29 cellular contexts compared by ENCODE assay signal in the genomic region with DNA sequence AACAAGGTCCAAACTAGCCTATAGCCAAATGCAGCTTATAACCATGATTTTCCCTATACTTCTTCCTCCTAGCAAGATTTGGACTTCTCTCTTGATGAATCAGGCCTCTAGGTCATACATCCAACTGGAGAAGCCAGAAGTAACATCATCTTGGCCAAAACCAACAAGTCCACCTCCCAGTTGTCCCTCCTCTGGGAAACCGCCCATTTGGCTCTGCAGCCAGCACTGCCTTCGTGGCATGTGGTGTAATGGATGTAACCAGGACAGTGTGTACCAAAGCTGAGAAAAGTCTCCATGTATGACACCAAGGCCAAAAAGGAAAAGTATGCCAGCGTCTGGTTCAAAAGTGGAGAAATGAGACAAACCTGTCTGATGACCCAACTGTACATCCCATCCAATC. TPM values are rescaled to one million over a fixed set of nuclear protein-coding genes. Genes with fewer than 3 reads are reported as not detected.
DNase-seq lines count a peak whose midpoint lies in the region; ATAC-seq and TF ChIP-seq lines count a peak whose summit lies in the region.
"Had no signal": no experiment of that assay in that cellular context is flagged by ENCODE, and none has a peak within 500 bp of the region (broad histone marks: within the 10 kb centered on the region; RNA-seq: fewer than 3 reads in every experiment).

No MANE protein-coding gene starts in this region.

- peak; percentile 42 for DNase-seq in MG63
- DNase-seq in fibroblast of the aortic adventitia (ENCODE audit: low read depth): peak; percentile 13
- peak; percentile 88 for DNase-seq in left lobe of liver (ENCODE audit: low spot score)
- peak; percentile 83 for DNase-seq in stromal cell of bone marrow (ENCODE audit: low read depth)
- DNase-seq in RWPE1 (ENCODE audit: low spot score): no peak
- DNase-seq in mucosa of descending colon: no peak
- no peak for DNase-seq in ureter (ENCODE audit: low spot score)
- DNase-seq: activated CD4-positive, alpha-beta memory T cell treated with anti-CD3 and anti-CD28 coated beads, Interleukin-2, amount 10 ng/mL, durations not matched to agents 7 days and 5 days; activated naive CD4-positive, alpha-beta T cell treated with anti-CD3 and anti-CD28 coated beads, Interleukin-2, amount 50 U/mL, for 16 hours; activated T-cell treated with anti-CD3 and anti-CD28 coated beads for 4 hours; AML-193; amniotic stem cell; CD4-positive, CD25-positive, alpha-beta regulatory T cell; DND-41; IMR-90; NCI-H1436 treated with DMSO at 0.1 percent for 48 hours; NCI-H2107; NCI-H446 treated with DMSO at 0.1 percent for 48 hours; NCI-H774; ovary; retina; stimulated activated CD4-positive, alpha-beta T cell treated with anti-CD3 and anti-CD28 coated beads, Interleukin-4, amount 100 ng/mL, for 24 hours; SW 1271; T-helper 9 cell had no signal

- no peak overlapping the region for H3K27ac ChIP-seq in RWPE1
- H3K27ac ChIP-seq: A549, ovary, Peyer's patch, vagina had no signal

- peak; percentile 92 for ATAC-seq in left lobe of liver
- no peak for ATAC-seq in mucosa of descending colon
- no peak for ATAC-seq in HG03521 (IDR thresholded peaks at IDR 0.05; ENCODE audit: unreplicated experiment)
- ATAC-seq: A549 had no signal

- POLR2A ChIA-PET in RWPE1 (lab: Yijun Ruan, JAX; ENCODE audit: low non-redundant PET): no interaction called here

- no peak for TF ChIP-seq CTCF in fibroblast of the aortic adventitia (IDR thresholded peaks at IDR 0.05; ENCODE audit: insufficient read depth, low read length)
- TF ChIP-seq CTCF in RWPE1 (conservative IDR thresholded peaks at IDR 0.05; ENCODE audit: low read depth): no peak
- no peak for TF ChIP-seq CTCF in mucosa of descending colon (IDR thresholded peaks at IDR 0.05)

- H3K36me3 ChIP-seq in MG63 (no peaks in the 10 kb centered on the region), mucosa of descending colon (ENCODE audit: low read depth) (no peaks in the 10 kb centered on the region)
- H3K36me3 ChIP-seq: ovary, Peyer's patch, vagina had no signal

- no peaks in the 10 kb centered on the region for H3K4me1 ChIP-seq in mucosa of descending colon (ENCODE audit: low read depth)
- H3K4me1 ChIP-seq: Peyer's patch, vagina had no signal

- H3K4me3 ChIP-seq in MG63 (no peak overlapping the region), fibroblast of the aortic adventitia (ENCODE audit: low read depth, low read length) (no peak overlapping the region), mucosa of descending colon (no peak overlapping the region)
- H3K4me3 ChIP-seq: A549, ovary, Peyer's patch, vagina had no signal

- no peaks in the 10 kb centered on the region for H3K27me3 ChIP-seq in MG63
- H3K27me3 ChIP-seq: ovary, Peyer's patch, vagina had no signal

- CTCF ChIA-PET in RWPE1 (lab: Yijun Ruan, JAX): no interaction called here

- intact Hi-C loops in mucosa of descending colon (cut with DNase I, micrococcal nuclease): no loop called here

- H3K9me3 ChIP-seq in MG63 (no peaks in the 10 kb centered on the region), mucosa of descending colon (no peaks in the 10 kb centered on the region)
- H3K9me3 ChIP-seq: A549, ovary, Peyer's patch, vagina had no signal

RNA-seq across cellular contexts. Expression of gene VASH1, which starts 59.3 kb away (rescaled TPM):
- 2.1 and 2.8 TPM in 2 replicates for total RNA-seq in MG63 (2014; rRNA removed; shearing (Covaris generic); ENCODE audit: low replicate concordance)
- 4.4 and 12.7 TPM in 2 replicates for total RNA-seq in fibroblast of the aortic adventitia (ENCODE audit: low replicate concordance)
- total RNA-seq in left lobe of liver: 3.0 TPM
- total RNA-seq in mucosa of descending colon: 10 to 100 TPM in 1 of 3 donors, 1 to 10 TPM in 2; 4.8 to 11.6 (median 5.4) TPM
- 9.0 TPM for total RNA-seq in ureter
- total RNA-seq: bronchial epithelial cell had no signal

Comparison
In these comparisons a context has a peak if more than half of its experiments do, and no peak if none do; other contexts are left out.
1. DNase-seq: peak in MG63 (single experiment), fibroblast of the aortic adventitia (single experiment), left lobe of liver (single experiment) and stromal cell of bone marrow (single experiment); none in RWPE1 (single experiment), mucosa of descending colon (0 of 3) and ureter (single experiment).